Comparison of ENCODE assay signal across 1 cellular context in genomic region chr1:180268556-180269044, GRCh38.
TF ChIP-seq lines count a peak whose summit lies in the region.

No MANE protein-coding gene starts in this region.

TF ChIP-seq in GM23338, 12 proteins besides CTCF, POLR2A, EP300 and RAD21 (continued from another document):
- TF ChIP-seq ZNF462 (CRISPR knock-in tag; IDR thresholded peaks at IDR 0.05) (no peak), CREB1 (CRISPR knock-in tag; IDR thresholded peaks at IDR 0.05; ENCODE audit: low read depth) (no peak), ZNF114 (CRISPR knock-in tag; IDR thresholded peaks at IDR 0.05) (no peak), EZH2phosphoT487 (IDR thresholded peaks at IDR 0.05; ENCODE audit: unreplicated experiment) (no peak), EZH2 (IDR thresholded peaks at IDR 0.05; ENCODE audit: low read depth, unreplicated experiment) (no peak), POLR2AphosphoS5 (IDR thresholded peaks at IDR 0.05; ENCODE audit: low read depth) (no peak), STAT1 (IDR thresholded peaks at IDR 0.05; ENCODE audit: unreplicated experiment) (no peak), NANOG (IDR thresholded peaks at IDR 0.05; ENCODE audit: borderline replicate concordance) (no peak), ZNF331 (CRISPR knock-in tag; IDR thresholded peaks at IDR 0.05; ENCODE audit: low read depth) (no peak)
- TF ChIP-seq, protein P1, sequence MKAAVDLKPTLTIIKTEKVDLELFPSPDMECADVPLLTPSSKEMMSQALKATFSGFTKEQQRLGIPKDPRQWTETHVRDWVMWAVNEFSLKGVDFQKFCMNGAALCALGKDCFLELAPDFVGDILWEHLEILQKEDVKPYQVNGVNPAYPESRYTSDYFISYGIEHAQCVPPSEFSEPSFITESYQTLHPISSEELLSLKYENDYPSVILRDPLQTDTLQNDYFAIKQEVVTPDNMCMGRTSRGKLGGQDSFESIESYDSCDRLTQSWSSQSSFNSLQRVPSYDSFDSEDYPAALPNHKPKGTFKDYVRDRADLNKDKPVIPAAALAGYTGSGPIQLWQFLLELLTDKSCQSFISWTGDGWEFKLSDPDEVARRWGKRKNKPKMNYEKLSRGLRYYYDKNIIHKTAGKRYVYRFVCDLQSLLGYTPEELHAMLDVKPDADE (IDR thresholded peaks at IDR 0.05), result no peak
- TF ChIP-seq, protein P2, sequence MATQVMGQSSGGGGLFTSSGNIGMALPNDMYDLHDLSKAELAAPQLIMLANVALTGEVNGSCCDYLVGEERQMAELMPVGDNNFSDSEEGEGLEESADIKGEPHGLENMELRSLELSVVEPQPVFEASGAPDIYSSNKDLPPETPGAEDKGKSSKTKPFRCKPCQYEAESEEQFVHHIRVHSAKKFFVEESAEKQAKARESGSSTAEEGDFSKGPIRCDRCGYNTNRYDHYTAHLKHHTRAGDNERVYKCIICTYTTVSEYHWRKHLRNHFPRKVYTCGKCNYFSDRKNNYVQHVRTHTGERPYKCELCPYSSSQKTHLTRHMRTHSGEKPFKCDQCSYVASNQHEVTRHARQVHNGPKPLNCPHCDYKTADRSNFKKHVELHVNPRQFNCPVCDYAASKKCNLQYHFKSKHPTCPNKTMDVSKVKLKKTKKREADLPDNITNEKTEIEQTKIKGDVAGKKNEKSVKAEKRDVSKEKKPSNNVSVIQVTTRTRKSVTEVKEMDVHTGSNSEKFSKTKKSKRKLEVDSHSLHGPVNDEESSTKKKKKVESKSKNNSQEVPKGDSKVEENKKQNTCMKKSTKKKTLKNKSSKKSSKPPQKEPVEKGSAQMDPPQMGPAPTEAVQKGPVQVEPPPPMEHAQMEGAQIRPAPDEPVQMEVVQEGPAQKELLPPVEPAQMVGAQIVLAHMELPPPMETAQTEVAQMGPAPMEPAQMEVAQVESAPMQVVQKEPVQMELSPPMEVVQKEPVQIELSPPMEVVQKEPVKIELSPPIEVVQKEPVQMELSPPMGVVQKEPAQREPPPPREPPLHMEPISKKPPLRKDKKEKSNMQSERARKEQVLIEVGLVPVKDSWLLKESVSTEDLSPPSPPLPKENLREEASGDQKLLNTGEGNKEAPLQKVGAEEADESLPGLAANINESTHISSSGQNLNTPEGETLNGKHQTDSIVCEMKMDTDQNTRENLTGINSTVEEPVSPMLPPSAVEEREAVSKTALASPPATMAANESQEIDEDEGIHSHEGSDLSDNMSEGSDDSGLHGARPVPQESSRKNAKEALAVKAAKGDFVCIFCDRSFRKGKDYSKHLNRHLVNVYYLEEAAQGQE (IDR thresholded peaks at IDR 0.05; ENCODE audit: unreplicated experiment), result no peak
